ENCODE assay signal across 18 cellular contexts in genomic region chr4:127425202-127425845, GRCh38.
DNase-seq lines count a peak whose midpoint lies in the region; ATAC-seq, FAIRE-seq and TF ChIP-seq lines count a peak whose summit lies in the region.
"Had no signal": no experiment of that assay in that cellular context is flagged by ENCODE, and none has a peak within 500 bp of the region (broad histone marks: within the 10 kb centered on the region; RNA-seq: fewer than 3 reads in every experiment).

No MANE protein-coding gene starts in this region.

- H3K27me3 ChIP-seq in BE2C (no peaks in the 10 kb centered on the region), HUES48 (ENCODE audit: control insufficient read depth, insufficient read depth, low read length) (no peaks in the 10 kb centered on the region), K562 (ENCODE audit: control insufficient read depth in 2 of 2, insufficient read depth in 2 of 2, low read length in 2 of 2) (no peaks in the 10 kb centered on the region), gastrocnemius medialis (no peaks in the 10 kb centered on the region)

- TF ChIP-seq POLR2A in K562 (conservative IDR thresholded peaks at IDR 0.05): no peak
- no peak for TF ChIP-seq POLR2A in gastrocnemius medialis (IDR thresholded peaks at IDR 0.05)

- H3K9me1 ChIP-seq in K562 (ENCODE audit: control insufficient read depth, insufficient read depth, low read length): no peaks in the 10 kb centered on the region

- in situ Hi-C loops in K562 (cut with MboI) (no loop called here), gastrocnemius medialis (cut with MboI; ENCODE audit: low sequenced_read_pairs in 4 of 4) (no loop called here)

- FAIRE-seq in K562 (lab: Jason Lieb, UNC): no peak
- FAIRE-seq: GM12878 had no signal

- POLR2A ChIA-PET in K562 (lab: Yijun Ruan, JAX) (interaction anchor here (1.0 kb wide), 1 partner anchor 18 kb away, joined by 3 read pairs; no protein-coding TSS in a partner anchor), OCI-LY7 (lab: Charles Lee) (interaction anchor here (0.6 kb wide), 1 partner anchor 24 kb away, joined by 3 read pairs; no protein-coding TSS in a partner anchor)

- H3K9me2 ChIP-seq in OCI-LY7 (ENCODE audit: insufficient read depth, low read length): no peaks in the 10 kb centered on the region

- no peaks in the 10 kb centered on the region for H3K9me3 ChIP-seq in BE2C
- H3K9me3 ChIP-seq in HUES48 (ENCODE audit: control insufficient read depth, insufficient read depth, low read length): no peaks in the 10 kb centered on the region
- H3K9me3 ChIP-seq in K562 (replicated peaks; ENCODE audit: control insufficient read depth, insufficient read depth, low read depth, low read length): no peaks in the 10 kb centered on the region
- no peaks in the 10 kb centered on the region for H3K9me3 ChIP-seq in gastrocnemius medialis
- no peaks in the 10 kb centered on the region for H3K9me3 ChIP-seq in OCI-LY7 (ENCODE audit: low read length)

- peaks cover 23% of the 10 kb centered on the region for H3K9me3 Mint-ChIP-seq in nephron

- intact Hi-C loops in K562 (cut with micrococcal nuclease) (no loop called here), gastrocnemius medialis (cut with DNase I; ENCODE audit: low total_unique reads) (no loop called here), OCI-LY7 (cut with micrococcal nuclease; ENCODE audit: unreplicated experiment) (no loop called here)

- no peak for TF ChIP-seq RAD21 in K562 (CRISPR knock-in tag; conservative IDR thresholded peaks at IDR 0.05 in 1 of 2, IDR thresholded peaks at IDR 0.05 in 1 of 2)

- H3K9ac ChIP-seq in HUES48 (ENCODE audit: low read depth, low read length) (no peak overlapping the region), K562 (ENCODE audit: insufficient read depth in 1 of 2, low read depth in 2 of 2, low read length in 2 of 2) (no peak overlapping the region; a peak in 1 of 4 replicates)

- BruUV-seq in K562 (replicated peaks; lab: Mats Ljungman, UMichigan) (no TSS peak), OCI-LY7 (replicated peaks; lab: Mats Ljungman, UMichigan) (no TSS peak)

- H3K4me3 Mint-ChIP-seq in nephron: no peak overlapping the region
- H3K4me3 Mint-ChIP-seq: CD4-positive, alpha-beta T cell; HFFc6; IgD-negative memory B cell had no signal

- ATAC-seq in K562 (peak; percentile 79), gastrocnemius medialis (no peak)
- ATAC-seq: GM12878 had no signal

- CTCF ChIA-PET in K562 (lab: Yijun Ruan, JAX; ENCODE audit: low intra/inter-chr PET ratio) (no interaction called here), OCI-LY7 (lab: Charles Lee; ENCODE audit: unreplicated experiment) (no interaction called here)

- H3K36me3 Mint-ChIP-seq in nephron (ENCODE audit: low read depth): no peaks in the 10 kb centered on the region
- H3K36me3 Mint-ChIP-seq: IgD-negative memory B cell had no signal

- peak overlapping the region; percentile 20 for H3K27ac ChIP-seq in HUES48 (ENCODE audit: low read depth, low read length)
- H3K27ac ChIP-seq in K562 (ENCODE audit: extremely low read depth, low read depth, low read length): no peak overlapping the region; the same call in 2 of the 3 replicates
- no peak overlapping the region for H3K27ac ChIP-seq in gastrocnemius medialis
- H3K27ac ChIP-seq in OCI-LY7 (ENCODE audit: low read depth, low read length, poor library complexity, severe bottlenecking): no peak overlapping the region
- H3K27ac ChIP-seq: 22Rv1 had no signal

- no peaks in the 10 kb centered on the region for H3K27me3 Mint-ChIP-seq in nephron (ENCODE audit: low read depth)
- H3K27me3 Mint-ChIP-seq: CD4-positive, alpha-beta T cell; IgD-negative memory B cell had no signal

- TF ChIP-seq CTCF in BE2C (IDR thresholded peaks at IDR 0.05; ENCODE audit: low read depth, low read length) (no peak), K562 (IDR thresholded peaks at IDR 0.05 in 2 of 3, conservative IDR thresholded peaks at IDR 0.05 in 1 of 3; ENCODE audit: insufficient read depth in 2 of 3, low read depth in 1 of 3, low read length in 3 of 3) (0 out of 6 replicates have a peak, but pooled peaks of 1 of the 3 experiments have one; percentile 11), nephron (IDR thresholded peaks at IDR 0.05; ENCODE audit: unreplicated experiment in 3 of 3) (no peak), gastrocnemius medialis (IDR thresholded peaks at IDR 0.05 in 4 of 5, conservative IDR thresholded peaks at IDR 0.05 in 1 of 5) (no peak), OCI-LY7 (conservative IDR thresholded peaks at IDR 0.05; ENCODE audit: low read length) (no peak)

- H4K20me1 ChIP-seq in K562 (replicated peaks; ENCODE audit: control insufficient read depth, insufficient read depth, low read length) (no peaks in the 10 kb centered on the region), OCI-LY7 (ENCODE audit: insufficient read depth, low read length) (no peaks in the 10 kb centered on the region)

- H3K36me3 ChIP-seq in BE2C: no peaks in the 10 kb centered on the region
- no peaks in the 10 kb centered on the region for H3K36me3 ChIP-seq in HUES48 (ENCODE audit: control insufficient read depth, insufficient read depth, low read length)
- no peaks in the 10 kb centered on the region for H3K36me3 ChIP-seq in K562 (ENCODE audit: control insufficient read depth, insufficient read depth, low read length)
- H3K36me3 ChIP-seq in gastrocnemius medialis: no peaks in the 10 kb centered on the region
- H3K36me3 ChIP-seq in OCI-LY7 (ENCODE audit: insufficient read depth, low read length): no peaks in the 10 kb centered on the region

- H3K4me1 ChIP-seq in BE2C: peaks cover 3% of the 10 kb centered on the region; the same call in 1 of the 2 replicates
- peaks cover 6% of the 10 kb centered on the region; the same call in 1 of the 2 replicates for H3K4me1 ChIP-seq in HUES48 (ENCODE audit: control insufficient read depth, insufficient read depth, low read length)
- H3K4me1 ChIP-seq in K562 (replicated peaks in 1 of 2; ENCODE audit: control insufficient read depth in 2 of 2, insufficient read depth in 2 of 2, low read length in 2 of 2): no peaks in the 10 kb centered on the region; a peak in 3 of 5 replicates
- H3K4me1 ChIP-seq in gastrocnemius medialis: no peaks in the 10 kb centered on the region
- H3K4me1 ChIP-seq in OCI-LY7 (ENCODE audit: insufficient read depth, low read length, poor library complexity, severe bottlenecking): no peaks in the 10 kb centered on the region

- DNase-seq in BE2C: peak; percentile 6
- peak in 1 of 4 experiments; percentile 23 for DNase-seq in K562 (ENCODE audit: extremely low read depth in 1 of 4, low spot score in 3 of 4)
- no peak for DNase-seq in gastrocnemius medialis
- DNase-seq in effector CD4-positive, alpha-beta T cell: no peak
- DNase-seq in HK-2 (ENCODE audit: unreplicated experiment): no peak
- DNase-seq in OCI-LY7 (ENCODE audit: low spot score): no peak
- DNase-seq: C1 segment of cervical spinal cord; Calu3; CD4-positive, alpha-beta T cell; DMS 273 treated with DMSO at 0.1 percent for 48 hours; GOT3; HCEC 1CT; HFFc6 had no signal

- H3K4me3 ChIP-seq in BE2C (ENCODE audit: low read depth, low read length): no peak overlapping the region
- H3K4me3 ChIP-seq in HUES48 (ENCODE audit: low read depth, low read length): no peak overlapping the region
- no peak overlapping the region for H3K4me3 ChIP-seq in K562
- no peak overlapping the region for H3K4me3 ChIP-seq in gastrocnemius medialis
- H3K4me3 ChIP-seq in OCI-LY7 (ENCODE audit: low read depth, low read length, poor library complexity, severe bottlenecking): no peak overlapping the region
- H3K4me3 ChIP-seq: GM12878 had no signal

- 19% methylated on average over 10 of the region's 11 CpGs for WGBS in K562 (ENCODE audit: insufficient coverage, low coverage, missing lambda C conversion rate)

- H3K79me2 ChIP-seq in K562 (ENCODE audit: control insufficient read depth, insufficient read depth, low read length) (no peaks in the 10 kb centered on the region), OCI-LY7 (ENCODE audit: insufficient read depth, low read depth, low read length) (no peaks in the 10 kb centered on the region)

- TF ChIP-seq EP300 in K562 (IDR thresholded peaks at IDR 0.05; ENCODE audit: low read length): no peak

- peaks cover 22% of the 10 kb centered on the region for H3K4me1 Mint-ChIP-seq in nephron
- H3K4me1 Mint-ChIP-seq: IgD-negative memory B cell had no signal

- H2AFZ ChIP-seq in K562 (ENCODE audit: low read depth, low read length) (peak overlapping the region; percentile 92), OCI-LY7 (ENCODE audit: low read length) (no peak overlapping the region)

- H3K27ac Mint-ChIP-seq in nephron: peak overlapping the region; percentile 14 to 69 (median 43)
- H3K27ac Mint-ChIP-seq: CD4-positive, alpha-beta T cell; HFFc6; IgD-negative memory B cell had no signal

- peak overlapping the region; percentile 51 for H3K4me2 ChIP-seq in K562 (ENCODE audit: insufficient read depth, low read length)
- H3K4me2 ChIP-seq in OCI-LY7 (ENCODE audit: low read length): no peak overlapping the region

TF ChIP-seq in K562, 482 proteins besides CTCF, POLR2A, EP300 and RAD21 (continues in another document):
- TF ChIP-seq MYC (IDR thresholded peaks at IDR 0.05; ENCODE audit: low read depth, low read length) (0 out of 2 replicates have a peak, but pooled peaks have one; percentile 30), MYC (CRISPR knock-in tag; IDR thresholded peaks at IDR 0.05; ENCODE audit: borderline replicate concordance, low read depth) (no peak), ZNF224 (CRISPR knock-in tag; IDR thresholded peaks at IDR 0.05) (no peak), TAF9B (IDR thresholded peaks at IDR 0.05; ENCODE audit: partially characterized antibody) (no peak), SNAPC5 (CRISPR knock-in tag; IDR thresholded peaks at IDR 0.05) (no peak), PYGO2 (tag; IDR thresholded peaks at IDR 0.05) (no peak), L3MBTL2 (IDR thresholded peaks at IDR 0.05) (peak; percentile 84)
